8 cellular contexts compared by ENCODE assay signal in the genomic region with DNA sequence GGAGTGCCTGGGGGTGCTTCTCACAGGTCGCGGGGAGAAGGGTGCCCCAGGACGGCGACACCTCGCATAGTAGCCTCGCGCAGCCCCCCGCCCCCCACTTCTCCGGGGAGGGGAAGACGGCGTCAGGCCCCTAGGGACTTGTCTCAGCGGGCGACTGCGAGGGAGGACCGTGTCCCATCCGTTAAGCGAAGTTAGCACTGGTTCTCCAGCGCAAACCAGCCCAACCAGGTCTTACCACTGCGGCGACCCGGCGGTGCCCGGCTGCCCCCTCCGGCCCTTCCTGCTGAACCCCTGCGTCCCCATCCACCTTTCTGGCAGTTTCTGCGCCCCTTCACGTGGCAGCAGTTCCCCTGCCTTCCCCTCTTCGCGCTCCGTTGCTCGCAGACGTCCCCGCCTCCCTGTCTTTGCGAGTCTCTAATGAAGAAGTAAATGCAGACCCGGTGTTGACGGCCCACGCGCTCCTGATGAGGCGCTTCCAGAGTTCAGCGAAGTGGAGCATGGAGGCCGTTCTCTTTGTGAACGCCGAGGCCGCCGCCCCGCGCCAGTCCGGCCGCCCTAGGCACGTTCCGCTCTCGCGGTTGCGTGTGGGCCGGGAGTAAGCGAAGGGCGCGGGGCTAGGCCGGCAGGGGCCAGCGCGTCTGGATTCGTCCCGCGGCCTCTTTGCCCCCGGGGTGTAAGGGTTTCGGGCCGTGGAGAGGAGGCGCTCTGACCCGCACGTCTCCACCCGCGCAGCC.
DNase-seq lines count a peak whose midpoint lies in the region; ATAC-seq and TF ChIP-seq lines count a peak whose summit lies in the region.
"Had no signal": no experiment of that assay in that cellular context is flagged by ENCODE, and none has a peak within 500 bp of the region (broad histone marks: within the 10 kb centered on the region; RNA-seq: fewer than 3 reads in every experiment).

No MANE protein-coding gene starts in this region.

- TF ChIP-seq CTCF in HFF-Myc (IDR thresholded peaks at IDR 0.05; ENCODE audit: low read depth, low read length, missing control alignments) (no peak), astrocyte of the spinal cord (IDR thresholded peaks at IDR 0.05; ENCODE audit: low read depth, low read length) (no peak)

- no peak overlapping the region for H3K27ac ChIP-seq in iPS-20b (ENCODE audit: low read length)

- no peaks in the 10 kb centered on the region for H3K36me3 Mint-ChIP-seq in stimulated activated memory B cell treated with anti-CD40 and anti-IgM and Interleukin-4, amounts not matched to agents 10 μg/mL and 1 μg/mL and 100 μg/mL, for 72 hours

- no peaks in the 10 kb centered on the region for H3K36me3 ChIP-seq in iPS-20b (ENCODE audit: insufficient read depth, low read depth, low read length)

- H3K4me3 ChIP-seq in HFF-Myc (replicated peaks; ENCODE audit: low read depth, low read length) (peak overlapping the region; percentile 94), astrocyte of the spinal cord (ENCODE audit: low read depth, low read length) (peak overlapping the region; percentile 74), iPS-20b (ENCODE audit: low read length) (peak overlapping the region; percentile 77)

- DNase-seq in HFF-Myc (ENCODE audit: extremely low read depth, low read depth) (no peak), astrocyte of the spinal cord (ENCODE audit: low read depth, low spot score) (peak; percentile 48), NCI-H446 (lab: John Stamatoyannopoulos, UW) (no peak)
- DNase-seq in activated CD4-positive, CD25-positive, alpha-beta regulatory T cell treated with anti-CD3 and anti-CD28 coated beads, Interleukin-2, amount 50 U/mL, for 72 hours, result no peak
- DNase-seq: activated T-cell treated with anti-CD3 and anti-CD28 coated beads, Interleukin-2, amount 50 U/mL, for 4 hours had no signal

- H3K4me3 Mint-ChIP-seq in stimulated activated memory B cell treated with anti-CD40 and anti-IgM and Interleukin-4, amounts not matched to agents 10 μg/mL and 1 μg/mL and 100 μg/mL, for 72 hours, result peak overlapping the region; percentile 70
- H3K4me3 Mint-ChIP-seq: activated T-cell treated with anti-CD3 and anti-CD28 coated beads, Interleukin-2, amount 50 U/mL, for 4 hours had no signal

- peaks cover 49% of the 10 kb centered on the region for H3K27me3 Mint-ChIP-seq in stimulated activated memory B cell treated with anti-CD40 and anti-IgM and Interleukin-4, amounts not matched to agents 10 μg/mL and 1 μg/mL and 100 μg/mL, for 72 hours

- H3K9ac ChIP-seq in iPS-20b (ENCODE audit: low read depth, low read length), result peak overlapping the region; percentile 41; the same call in 1 of the 2 replicates

- in situ Hi-C loops in astrocyte of the spinal cord (cut with HindIII; ENCODE audit: low sequenced_read_pairs), result no loop called here

- no peaks in the 10 kb centered on the region for H3K9me3 ChIP-seq in iPS-20b (ENCODE audit: insufficient read depth, low read depth, low read length)

- no peak overlapping the region for H3K27ac Mint-ChIP-seq in stimulated activated memory B cell treated with anti-CD40 and anti-IgM and Interleukin-4, amounts not matched to agents 10 μg/mL and 1 μg/mL and 100 μg/mL, for 72 hours

- peaks cover 17% of the 10 kb centered on the region for H3K4me1 ChIP-seq in iPS-20b (ENCODE audit: insufficient read depth, low read length)

- H3K9me3 Mint-ChIP-seq in stimulated activated memory B cell treated with anti-CD40 and anti-IgM and Interleukin-4, amounts not matched to agents 10 μg/mL and 1 μg/mL and 100 μg/mL, for 72 hours, result no peaks in the 10 kb centered on the region
- H3K9me3 Mint-ChIP-seq: activated T-cell treated with anti-CD3 and anti-CD28 coated beads, Interleukin-2, amount 50 U/mL, for 4 hours had no signal

- H3K4me1 Mint-ChIP-seq in stimulated activated memory B cell treated with anti-CD40 and anti-IgM and Interleukin-4, amounts not matched to agents 10 μg/mL and 1 μg/mL and 100 μg/mL, for 72 hours, result peaks cover 38% of the 10 kb centered on the region

- peaks cover 81% of the 10 kb centered on the region for H3K27me3 ChIP-seq in iPS-20b (ENCODE audit: insufficient read depth, low read length)

- ATAC-seq in stimulated activated memory B cell treated with anti-CD40 and anti-IgM and Interleukin-4, amounts not matched to agents 10 μg/mL and 1 μg/mL and 100 μg/mL, for 72 hours, result peak; percentile 13
- ATAC-seq in HG02678 (IDR thresholded peaks at IDR 0.05; ENCODE audit: unreplicated experiment), result no peak
